Comparison of ENCODE assay signal across 11 cellular contexts in the genomic region with DNA sequence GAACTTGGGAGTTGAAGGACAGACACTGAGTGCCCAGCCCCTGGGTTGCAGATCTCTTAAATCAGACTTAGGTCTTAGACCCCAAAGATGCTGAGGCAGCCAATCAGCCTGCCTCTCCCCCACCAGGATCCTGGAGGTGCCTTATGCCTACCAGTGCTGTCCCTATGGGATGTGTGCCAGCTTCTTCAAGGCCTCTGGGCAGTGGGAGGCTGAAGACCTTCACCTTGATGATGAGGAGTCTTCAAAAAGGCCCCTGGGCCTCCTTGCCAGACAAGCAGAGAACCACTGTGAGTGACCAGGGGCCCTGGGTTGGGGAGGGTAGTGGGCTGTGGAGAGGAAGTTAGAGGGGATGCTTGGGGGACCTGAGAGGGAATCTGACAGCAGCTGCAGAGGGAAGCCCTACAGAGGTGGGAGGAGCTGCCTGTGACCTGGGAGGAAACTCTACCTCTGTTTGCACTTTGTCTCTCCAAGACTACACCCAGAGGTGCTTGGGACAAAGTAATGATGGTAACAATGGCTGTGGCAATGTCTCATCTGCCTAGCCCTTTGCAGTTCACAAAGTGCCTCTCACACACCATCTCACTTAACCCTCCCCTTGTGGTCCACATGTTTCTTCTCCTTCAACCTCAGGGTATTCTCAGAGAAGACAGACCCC. TPM values are rescaled to one million over a fixed set of nuclear protein-coding genes. Genes with fewer than 3 reads are reported as not detected.
DNase-seq lines count a peak whose midpoint lies in the region; ATAC-seq lines count a peak whose summit lies in the region.
"Had no signal": no experiment of that assay in that cellular context is flagged by ENCODE, and none has a peak within 500 bp of the region (broad histone marks: within the 10 kb centered on the region; RNA-seq: fewer than 3 reads in every experiment).

No MANE protein-coding gene starts in this region.

- peaks cover 10% of the 10 kb centered on the region for H3K4me1 Mint-ChIP-seq in stimulated activated naive CD8-positive, alpha-beta T cell treated with anti-CD3 and anti-CD28 coated beads, Interleukin-15, amount 100 ng/mL, for 72 hours
- no peaks in the 10 kb centered on the region for H3K4me1 Mint-ChIP-seq in IgD-negative memory B cell

- no peak overlapping the region for H3K4me3 Mint-ChIP-seq in stimulated activated naive CD8-positive, alpha-beta T cell treated with anti-CD3 and anti-CD28 coated beads, Interleukin-15, amount 100 ng/mL, for 72 hours
- no peak overlapping the region for H3K4me3 Mint-ChIP-seq in IgD-negative memory B cell
- H3K4me3 Mint-ChIP-seq: CD4-positive, alpha-beta T cell had no signal

- ATAC-seq in stimulated activated naive CD8-positive, alpha-beta T cell treated with anti-CD3 and anti-CD28 coated beads, Interleukin-15, amount 100 ng/mL, for 72 hours, result no peak
- no peak for ATAC-seq in stimulated activated naive CD8-positive, alpha-beta T cell treated with anti-CD3 and anti-CD28 coated beads, Interleukin-15, Interleukin-2, amounts not matched to agents 100 U/mL and 50 U/mL, for 24 hours
- ATAC-seq in left colon, result peak; percentile 75
- no peak for ATAC-seq in GM18868 (IDR thresholded peaks at IDR 0.05; ENCODE audit: unreplicated experiment)
- ATAC-seq: HCT116, K562 had no signal

- H3K27me3 Mint-ChIP-seq in stimulated activated naive CD8-positive, alpha-beta T cell treated with anti-CD3 and anti-CD28 coated beads, Interleukin-15, amount 100 ng/mL, for 72 hours, result no peaks in the 10 kb centered on the region
- peaks cover 2% of the 10 kb centered on the region for H3K27me3 Mint-ChIP-seq in IgD-negative memory B cell
- H3K27me3 Mint-ChIP-seq: CD4-positive, alpha-beta T cell had no signal

- H3K27ac Mint-ChIP-seq in stimulated activated naive CD8-positive, alpha-beta T cell treated with anti-CD3 and anti-CD28 coated beads, Interleukin-15, amount 100 ng/mL, for 72 hours, result peak overlapping the region; percentile 33 to 79
- H3K27ac Mint-ChIP-seq in IgD-negative memory B cell, result peak overlapping the region in 2 of 3 donors; percentile 18 to 41
- H3K27ac Mint-ChIP-seq: CD4-positive, alpha-beta T cell had no signal

- no peaks in the 10 kb centered on the region for H3K36me3 Mint-ChIP-seq in IgD-negative memory B cell

- intact Hi-C loops in left colon (cut with DNase I, micrococcal nuclease), result loop anchor here (5.0 kb wide), 2 partner anchors 113 to 118 kb away; a partner anchor contains a TSS

- DNase-seq in stimulated activated naive CD8-positive, alpha-beta T cell treated with anti-CD3 and anti-CD28 coated beads, Interleukin-15, amount 100 ng/mL, for 72 hours, result no peak
- no peak for DNase-seq in stimulated activated naive CD8-positive, alpha-beta T cell treated with anti-CD3 and anti-CD28 coated beads, Interleukin-15, Interleukin-2, amounts not matched to agents 100 U/mL and 50 U/mL, for 24 hours
- no peak for DNase-seq in left colon
- no peak for DNase-seq in LoVo (ENCODE audit: low spot score)
- DNase-seq in Kasumi-1 (lab: John Stamatoyannopoulos, UW), result no peak
- DNase-seq: BE2C; CD4-positive, alpha-beta T cell had no signal

- no peaks in the 10 kb centered on the region for H3K9me3 Mint-ChIP-seq in stimulated activated naive CD8-positive, alpha-beta T cell treated with anti-CD3 and anti-CD28 coated beads, Interleukin-15, amount 100 ng/mL, for 72 hours
- H3K9me3 Mint-ChIP-seq in IgD-negative memory B cell, result no peaks in the 10 kb centered on the region
- H3K9me3 Mint-ChIP-seq: CD4-positive, alpha-beta T cell had no signal

RNA-seq across cellular contexts. Expression of a gene that starts 31.5 kb away (rescaled TPM):
- polyA plus RNA-seq in IgD-negative memory B cell, result 13.1 TPM
- 1 to 10 TPM; 5.2 to 8.9 TPM for total RNA-seq in left colon

RNA-seq across cellular contexts. Expression of a gene that starts 38.3 kb away (rescaled TPM):
- polyA plus RNA-seq in IgD-negative memory B cell, result 12.3 TPM
- 100 to 1,000 TPM in 1 of 2 donors, 10 to 100 TPM in 1; 71.0 to 104 TPM for total RNA-seq in left colon
